Comparison of ENCODE assay signal across 8 cellular contexts in the genomic region with DNA sequence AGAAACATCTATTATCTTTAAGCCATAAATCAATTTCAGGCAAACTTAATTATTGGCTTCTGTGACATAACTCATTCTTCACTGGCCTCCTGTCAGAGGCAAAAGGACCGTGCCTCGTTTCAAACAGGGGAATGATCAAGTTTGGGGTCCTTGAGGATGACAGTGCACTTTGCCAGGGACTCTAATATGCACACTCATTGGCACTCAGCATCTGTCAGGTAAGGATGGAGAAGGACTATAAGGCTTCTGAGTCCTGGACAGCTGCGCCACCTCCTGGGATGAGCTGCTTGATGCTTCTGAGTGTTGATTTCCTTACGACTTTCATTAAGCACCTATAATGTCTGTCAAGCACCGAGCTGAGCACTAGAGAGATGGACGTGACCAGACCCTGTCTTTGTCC. TPM values are rescaled to one million over a fixed set of nuclear protein-coding genes. Genes with fewer than 3 reads are reported as not detected.
DNase-seq lines count a peak whose midpoint lies in the region; ATAC-seq and TF ChIP-seq lines count a peak whose summit lies in the region.

No MANE protein-coding gene starts in this region.

- H3K4me1 ChIP-seq in OCI-LY7 (ENCODE audit: insufficient read depth, low read length, poor library complexity, severe bottlenecking) (no peaks in the 10 kb centered on the region), foreskin keratinocyte (no peaks in the 10 kb centered on the region)

- no peaks in the 10 kb centered on the region for H3K9me3 ChIP-seq in OCI-LY7 (ENCODE audit: low read length)

- H3K27ac ChIP-seq in OCI-LY7 (ENCODE audit: low read depth, low read length, poor library complexity, severe bottlenecking) = no peak overlapping the region
- no peak overlapping the region for H3K27ac ChIP-seq in foreskin keratinocyte

- H3K27me3 ChIP-seq in foreskin keratinocyte = peaks cover 45% of the 10 kb centered on the region

- TF ChIP-seq CTCF in GM12874 (IDR thresholded peaks at IDR 0.05; ENCODE audit: insufficient read depth, low read depth, low read length) = peak; percentile 34; the same call in 1 of the 2 replicates
- TF ChIP-seq CTCF in OCI-LY7 (conservative IDR thresholded peaks at IDR 0.05; ENCODE audit: low read length) = peak; percentile 56
- TF ChIP-seq CTCF in foreskin keratinocyte (conservative IDR thresholded peaks at IDR 0.05) = peak; percentile 66

- intact Hi-C loops in OCI-LY7 (cut with micrococcal nuclease; ENCODE audit: unreplicated experiment) = no loop called here

- no peaks in the 10 kb centered on the region for H3K36me3 ChIP-seq in OCI-LY7 (ENCODE audit: insufficient read depth, low read length)

- no peak overlapping the region for H3K4me3 ChIP-seq in OCI-LY7 (ENCODE audit: low read depth, low read length, poor library complexity, severe bottlenecking)

- no peak overlapping the region for H2AFZ ChIP-seq in OCI-LY7 (ENCODE audit: low read length)

- H3K9me2 ChIP-seq in OCI-LY7 (ENCODE audit: insufficient read depth, low read length) = no peaks in the 10 kb centered on the region

- no peak overlapping the region for H3K4me2 ChIP-seq in OCI-LY7 (ENCODE audit: low read length)

- DNase-seq in COR-L47 (lab: John Stamatoyannopoulos, UW) (peak; percentile 37), OCI-LY7 (ENCODE audit: low spot score) (peak; percentile 27), foreskin keratinocyte (peak in 1 of 2 donors; percentile 44)
- no peak for DNase-seq in activated CD4-positive, CD25-positive, alpha-beta regulatory T cell (lab: John Stamatoyannopoulos, UW)

- CTCF ChIA-PET in OCI-LY7 (lab: Charles Lee; ENCODE audit: unreplicated experiment) = no interaction called here

- H4K20me1 ChIP-seq in OCI-LY7 (ENCODE audit: insufficient read depth, low read length) = no peaks in the 10 kb centered on the region

- no peaks in the 10 kb centered on the region for H3K79me2 ChIP-seq in OCI-LY7 (ENCODE audit: insufficient read depth, low read depth, low read length)

- BruUV-seq in OCI-LY7 (replicated peaks; lab: Mats Ljungman, UMichigan) = no TSS peak

- ATAC-seq in foreskin keratinocyte (peak; percentile 48), HG03354 (IDR thresholded peaks at IDR 0.05; ENCODE audit: poor library complexity, severe bottlenecking, unreplicated experiment) (no peak), GM18867 (IDR thresholded peaks at IDR 0.05; ENCODE audit: unreplicated experiment) (no peak), GM18868 (IDR thresholded peaks at IDR 0.05; ENCODE audit: unreplicated experiment) (no peak)

- POLR2A ChIA-PET in OCI-LY7 (lab: Charles Lee) = interaction anchor here (0.9 kb wide), 1 partner anchor 9 kb away, joined by 3 read pairs; no protein-coding TSS in a partner anchor

RNA-seq across cellular contexts. Expression of gene BPIFC, which starts 20.2 kb away (rescaled TPM):
- total RNA-seq in OCI-LY7 (2014; rRNA removed; shearing (Covaris generic)) = not detected in 2 replicates
- not detected in 2 replicates for total RNA-seq in OCI-LY7 (2022)
- 0.07 and 0.20 TPM in 2 replicates for total RNA-seq in foreskin keratinocyte
- polyA plus RNA-seq in foreskin keratinocyte = 0.03 and 0.10 TPM in 2 replicates

RNA-seq across cellular contexts. Expression of gene FBXO7, which starts 30.5 kb away (rescaled TPM):
- 62.1 and 73.8 TPM in 2 replicates for total RNA-seq in OCI-LY7 (2014; rRNA removed; shearing (Covaris generic))
- total RNA-seq in OCI-LY7 (2022) (81.9 and 91.1 TPM in 2 replicates), foreskin keratinocyte (91.6 and 94.8 TPM in 2 replicates)
- polyA plus RNA-seq in foreskin keratinocyte = 78.4 and 82.2 TPM in 2 replicates

RNA-seq across cellular contexts. Expression of gene RTCB, which starts 32.0 kb away (rescaled TPM):
- 37.2 and 58.3 TPM in 2 replicates for total RNA-seq in OCI-LY7 (2014; rRNA removed; shearing (Covaris generic))
- 27.9 and 29.9 TPM in 2 replicates for total RNA-seq in OCI-LY7 (2022)
- total RNA-seq in foreskin keratinocyte = 107 and 110 TPM in 2 replicates
- 82.1 and 90.6 TPM in 2 replicates for polyA plus RNA-seq in foreskin keratinocyte

Comparison
In these comparisons a context has a peak if more than half of its experiments do, and no peak if none do; other contexts are left out.
1. DNase-seq: peak in COR-L47 (single experiment) and OCI-LY7 (single experiment); none in activated CD4-positive, CD25-positive, alpha-beta regulatory T cell (0 of 4).
2. Peak in every context shown above with its lines, with median percentiles within 50 percentile points of each other: CTCF ChIP-seq.